Comparison of ENCODE assay signal across 1 cellular context in the genomic region with DNA sequence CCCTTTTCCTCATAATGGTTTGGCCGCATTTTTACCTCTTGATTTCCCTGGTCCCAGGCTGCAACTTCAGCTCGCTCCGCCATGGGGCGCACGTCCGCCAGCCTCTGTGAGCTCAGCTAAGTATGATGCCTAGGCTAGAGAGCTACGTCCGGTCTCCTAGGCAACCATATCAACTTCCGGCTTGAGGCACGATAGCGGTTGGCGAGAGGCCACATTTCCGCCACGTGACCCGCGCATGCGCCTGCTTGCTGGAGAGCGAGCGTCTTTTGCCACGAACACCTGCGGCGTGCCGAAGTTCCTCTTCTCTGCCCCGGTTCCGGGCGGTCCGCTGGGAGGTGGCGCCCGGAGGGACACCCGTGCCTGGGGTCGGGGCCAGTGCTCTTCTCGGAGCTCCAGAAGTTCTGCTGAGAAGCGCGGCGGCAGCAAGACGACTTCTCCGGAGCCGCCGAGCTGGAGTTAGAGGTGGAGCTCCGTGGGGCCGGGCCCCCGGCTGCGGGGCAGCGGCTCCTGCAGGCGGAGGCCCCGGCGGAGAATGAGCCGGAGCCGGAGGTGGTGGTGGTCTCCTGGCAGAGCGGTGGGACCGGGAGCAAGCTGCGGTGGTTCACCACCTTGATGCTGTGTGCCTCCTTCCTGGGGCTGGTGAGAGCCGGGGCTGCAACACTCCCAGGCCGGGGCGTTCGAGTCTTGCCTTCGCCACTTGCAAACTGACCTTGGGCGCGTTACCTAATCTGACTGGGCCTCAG.
TF ChIP-seq lines count a peak whose summit lies in the region.

No MANE protein-coding gene starts in this region.

TF ChIP-seq in HepG2, 621 proteins besides CTCF, POLR2A, EP300 and RAD21 (continued from another document and continues in another):
- TF ChIP-seq, protein P1, sequence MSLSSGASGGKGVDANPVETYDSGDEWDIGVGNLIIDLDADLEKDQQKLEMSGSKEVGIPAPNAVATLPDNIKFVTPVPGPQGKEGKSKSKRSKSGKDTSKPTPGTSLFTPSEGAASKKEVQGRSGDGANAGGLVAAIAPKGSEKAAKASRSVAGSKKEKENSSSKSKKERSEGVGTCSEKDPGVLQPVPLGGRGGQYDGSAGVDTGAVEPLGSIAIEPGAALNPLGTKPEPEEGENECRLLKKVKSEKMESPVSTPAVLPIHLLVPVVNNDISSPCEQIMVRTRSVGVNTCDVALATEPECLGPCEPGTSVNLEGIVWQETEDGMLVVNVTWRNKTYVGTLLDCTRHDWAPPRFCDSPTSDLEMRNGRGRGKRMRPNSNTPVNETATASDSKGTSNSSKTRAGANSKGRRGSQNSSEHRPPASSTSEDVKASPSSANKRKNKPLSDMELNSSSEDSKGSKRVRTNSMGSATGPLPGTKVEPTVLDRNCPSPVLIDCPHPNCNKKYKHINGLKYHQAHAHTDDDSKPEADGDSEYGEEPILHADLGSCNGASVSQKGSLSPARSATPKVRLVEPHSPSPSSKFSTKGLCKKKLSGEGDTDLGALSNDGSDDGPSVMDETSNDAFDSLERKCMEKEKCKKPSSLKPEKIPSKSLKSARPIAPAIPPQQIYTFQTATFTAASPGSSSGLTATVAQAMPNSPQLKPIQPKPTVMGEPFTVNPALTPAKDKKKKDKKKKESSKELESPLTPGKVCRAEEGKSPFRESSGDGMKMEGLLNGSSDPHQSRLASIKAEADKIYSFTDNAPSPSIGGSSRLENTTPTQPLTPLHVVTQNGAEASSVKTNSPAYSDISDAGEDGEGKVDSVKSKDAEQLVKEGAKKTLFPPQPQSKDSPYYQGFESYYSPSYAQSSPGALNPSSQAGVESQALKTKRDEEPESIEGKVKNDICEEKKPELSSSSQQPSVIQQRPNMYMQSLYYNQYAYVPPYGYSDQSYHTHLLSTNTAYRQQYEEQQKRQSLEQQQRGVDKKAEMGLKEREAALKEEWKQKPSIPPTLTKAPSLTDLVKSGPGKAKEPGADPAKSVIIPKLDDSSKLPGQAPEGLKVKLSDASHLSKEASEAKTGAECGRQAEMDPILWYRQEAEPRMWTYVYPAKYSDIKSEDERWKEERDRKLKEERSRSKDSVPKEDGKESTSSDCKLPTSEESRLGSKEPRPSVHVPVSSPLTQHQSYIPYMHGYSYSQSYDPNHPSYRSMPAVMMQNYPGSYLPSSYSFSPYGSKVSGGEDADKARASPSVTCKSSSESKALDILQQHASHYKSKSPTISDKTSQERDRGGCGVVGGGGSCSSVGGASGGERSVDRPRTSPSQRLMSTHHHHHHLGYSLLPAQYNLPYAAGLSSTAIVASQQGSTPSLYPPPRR (CRISPR knock-in tag; IDR thresholded peaks at IDR 0.05; ENCODE audit: borderline replicate concordance), result peak; percentile 36; the same call in 1 of the 2 replicates
- TF ChIP-seq ZNF792 (CRISPR knock-in tag; IDR thresholded peaks at IDR 0.05) (peak; percentile 99), ZNF510 (CRISPR knock-in tag; IDR thresholded peaks at IDR 0.05; ENCODE audit: low read depth) (peak; percentile 69; the same call in 1 of the 2 replicates), MBD4 (IDR thresholded peaks at IDR 0.05; ENCODE audit: borderline replicate concordance, low read length) (no peak), KLF6 (CRISPR knock-in tag; IDR thresholded peaks at IDR 0.05) (peak; percentile 64; the same call in 1 of the 2 replicates), ZC3H13 (CRISPR knock-in tag; IDR thresholded peaks at IDR 0.05) (peak; percentile 68; the same call in 1 of the 2 replicates), HCFC1 (IDR thresholded peaks at IDR 0.05; ENCODE audit: low read depth, low read length) (peak; percentile 62), ZNF530 (CRISPR knock-in tag; IDR thresholded peaks at IDR 0.05; ENCODE audit: low read depth) (no peak), PHF20 (CRISPR knock-in tag; IDR thresholded peaks at IDR 0.05) (peak; percentile 86), TGIF2 (CRISPR knock-in tag; IDR thresholded peaks at IDR 0.05) (peak; percentile 83), JARID2 (CRISPR knock-in tag; IDR thresholded peaks at IDR 0.05; ENCODE audit: insufficient replicate concordance) (peak; percentile 30), SMYD3 (CRISPR knock-in tag; IDR thresholded peaks at IDR 0.05) (0 out of 2 replicates have a peak, but pooled peaks have one; percentile 68), ZNF121 (CRISPR knock-in tag; IDR thresholded peaks at IDR 0.05) (no peak), KLF12 (CRISPR knock-in tag; IDR thresholded peaks at IDR 0.05; ENCODE audit: borderline replicate concordance) (no peak), ZNF382 (CRISPR knock-in tag; IDR thresholded peaks at IDR 0.05; ENCODE audit: borderline replicate concordance) (no peak), RELA (CRISPR knock-in tag; IDR thresholded peaks at IDR 0.05) (peak; percentile 52; the same call in 1 of the 2 replicates), SIX1 (CRISPR knock-in tag; IDR thresholded peaks at IDR 0.05; ENCODE audit: borderline replicate concordance) (peak; percentile 34; the same call in 1 of the 2 replicates), FOXK1 (CRISPR knock-in tag; IDR thresholded peaks at IDR 0.05; ENCODE audit: borderline replicate concordance, low read depth) (peak; percentile 80; the same call in 1 of the 2 replicates), AGO2 (optimal IDR thresholded peaks at IDR 0.05; ENCODE audit: low read depth, low read length) (peak; percentile 56), ZNF432 (CRISPR knock-in tag; IDR thresholded peaks at IDR 0.05; ENCODE audit: borderline replicate concordance) (no peak), MAF1 (CRISPR knock-in tag; IDR thresholded peaks at IDR 0.05; ENCODE audit: borderline replicate concordance) (no peak; the same call in 1 of the 2 replicates), CEBPB (IDR thresholded peaks at IDR 0.05; ENCODE audit: borderline replicate concordance, low read depth, low read length) (no peak)
- TF ChIP-seq, protein P2, sequence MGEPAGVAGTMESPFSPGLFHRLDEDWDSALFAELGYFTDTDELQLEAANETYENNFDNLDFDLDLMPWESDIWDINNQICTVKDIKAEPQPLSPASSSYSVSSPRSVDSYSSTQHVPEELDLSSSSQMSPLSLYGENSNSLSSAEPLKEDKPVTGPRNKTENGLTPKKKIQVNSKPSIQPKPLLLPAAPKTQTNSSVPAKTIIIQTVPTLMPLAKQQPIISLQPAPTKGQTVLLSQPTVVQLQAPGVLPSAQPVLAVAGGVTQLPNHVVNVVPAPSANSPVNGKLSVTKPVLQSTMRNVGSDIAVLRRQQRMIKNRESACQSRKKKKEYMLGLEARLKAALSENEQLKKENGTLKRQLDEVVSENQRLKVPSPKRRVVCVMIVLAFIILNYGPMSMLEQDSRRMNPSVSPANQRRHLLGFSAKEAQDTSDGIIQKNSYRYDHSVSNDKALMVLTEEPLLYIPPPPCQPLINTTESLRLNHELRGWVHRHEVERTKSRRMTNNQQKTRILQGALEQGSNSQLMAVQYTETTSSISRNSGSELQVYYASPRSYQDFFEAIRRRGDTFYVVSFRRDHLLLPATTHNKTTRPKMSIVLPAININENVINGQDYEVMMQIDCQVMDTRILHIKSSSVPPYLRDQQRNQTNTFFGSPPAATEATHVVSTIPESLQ (CRISPR knock-in tag; conservative IDR thresholded peaks at IDR 0.05), result no peak
- TF ChIP-seq, protein P3, sequence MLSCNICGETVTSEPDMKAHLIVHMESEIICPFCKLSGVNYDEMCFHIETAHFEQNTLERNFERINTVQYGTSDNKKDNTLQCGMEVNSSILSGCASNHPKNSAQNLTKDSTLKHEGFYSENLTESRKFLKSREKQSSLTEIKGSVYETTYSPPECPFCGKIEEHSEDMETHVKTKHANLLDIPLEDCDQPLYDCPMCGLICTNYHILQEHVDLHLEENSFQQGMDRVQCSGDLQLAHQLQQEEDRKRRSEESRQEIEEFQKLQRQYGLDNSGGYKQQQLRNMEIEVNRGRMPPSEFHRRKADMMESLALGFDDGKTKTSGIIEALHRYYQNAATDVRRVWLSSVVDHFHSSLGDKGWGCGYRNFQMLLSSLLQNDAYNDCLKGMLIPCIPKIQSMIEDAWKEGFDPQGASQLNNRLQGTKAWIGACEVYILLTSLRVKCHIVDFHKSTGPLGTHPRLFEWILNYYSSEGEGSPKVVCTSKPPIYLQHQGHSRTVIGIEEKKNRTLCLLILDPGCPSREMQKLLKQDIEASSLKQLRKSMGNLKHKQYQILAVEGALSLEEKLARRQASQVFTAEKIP (CRISPR knock-in tag; IDR thresholded peaks at IDR 0.05; ENCODE audit: borderline replicate concordance), result no peak
- TF ChIP-seq, protein P4, sequence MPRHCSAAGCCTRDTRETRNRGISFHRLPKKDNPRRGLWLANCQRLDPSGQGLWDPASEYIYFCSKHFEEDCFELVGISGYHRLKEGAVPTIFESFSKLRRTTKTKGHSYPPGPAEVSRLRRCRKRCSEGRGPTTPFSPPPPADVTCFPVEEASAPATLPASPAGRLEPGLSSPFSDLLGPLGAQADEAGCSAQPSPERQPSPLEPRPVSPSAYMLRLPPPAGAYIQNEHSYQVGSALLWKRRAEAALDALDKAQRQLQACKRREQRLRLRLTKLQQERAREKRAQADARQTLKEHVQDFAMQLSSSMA (CRISPR knock-in tag; IDR thresholded peaks at IDR 0.05), result no peak; the same call in 1 of the 2 replicates
- TF ChIP-seq, protein P5, sequence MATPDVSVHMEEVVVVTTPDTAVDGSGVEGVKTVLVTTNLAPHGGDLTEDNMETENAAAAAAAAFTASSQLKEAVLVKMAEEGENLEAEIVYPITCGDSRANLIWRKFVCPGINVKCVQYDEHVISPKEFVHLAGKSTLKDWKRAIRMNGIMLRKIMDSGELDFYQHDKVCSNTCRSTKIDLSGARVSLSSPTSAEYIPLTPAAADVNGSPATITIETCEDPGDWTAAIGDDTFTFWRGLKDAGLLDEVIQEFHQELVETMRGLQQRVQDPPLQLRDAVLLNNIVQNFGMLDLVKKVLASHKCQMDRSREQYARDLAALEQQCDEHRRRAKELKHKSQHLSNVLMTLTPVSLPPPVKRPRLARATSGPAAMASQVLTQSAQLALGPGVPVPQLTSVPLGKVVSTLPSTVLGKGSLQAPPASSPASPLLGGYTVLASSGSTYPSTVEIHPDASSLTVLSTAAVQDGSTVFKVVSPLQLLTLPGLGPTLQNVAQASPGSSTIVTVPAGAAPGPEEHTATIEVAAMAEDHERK (CRISPR knock-in tag; IDR thresholded peaks at IDR 0.05; ENCODE audit: low read depth), result no peak; the same call in 1 of the 2 replicates
- TF ChIP-seq, protein P6, sequence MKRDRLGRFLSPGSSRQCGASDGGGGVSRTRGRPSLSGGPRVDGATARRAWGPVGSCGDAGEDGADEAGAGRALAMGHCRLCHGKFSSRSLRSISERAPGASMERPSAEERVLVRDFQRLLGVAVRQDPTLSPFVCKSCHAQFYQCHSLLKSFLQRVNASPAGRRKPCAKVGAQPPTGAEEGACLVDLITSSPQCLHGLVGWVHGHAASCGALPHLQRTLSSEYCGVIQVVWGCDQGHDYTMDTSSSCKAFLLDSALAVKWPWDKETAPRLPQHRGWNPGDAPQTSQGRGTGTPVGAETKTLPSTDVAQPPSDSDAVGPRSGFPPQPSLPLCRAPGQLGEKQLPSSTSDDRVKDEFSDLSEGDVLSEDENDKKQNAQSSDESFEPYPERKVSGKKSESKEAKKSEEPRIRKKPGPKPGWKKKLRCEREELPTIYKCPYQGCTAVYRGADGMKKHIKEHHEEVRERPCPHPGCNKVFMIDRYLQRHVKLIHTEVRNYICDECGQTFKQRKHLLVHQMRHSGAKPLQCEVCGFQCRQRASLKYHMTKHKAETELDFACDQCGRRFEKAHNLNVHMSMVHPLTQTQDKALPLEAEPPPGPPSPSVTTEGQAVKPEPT (CRISPR knock-in tag; IDR thresholded peaks at IDR 0.05; ENCODE audit: low read depth), result no peak
- TF ChIP-seq, protein P7, sequence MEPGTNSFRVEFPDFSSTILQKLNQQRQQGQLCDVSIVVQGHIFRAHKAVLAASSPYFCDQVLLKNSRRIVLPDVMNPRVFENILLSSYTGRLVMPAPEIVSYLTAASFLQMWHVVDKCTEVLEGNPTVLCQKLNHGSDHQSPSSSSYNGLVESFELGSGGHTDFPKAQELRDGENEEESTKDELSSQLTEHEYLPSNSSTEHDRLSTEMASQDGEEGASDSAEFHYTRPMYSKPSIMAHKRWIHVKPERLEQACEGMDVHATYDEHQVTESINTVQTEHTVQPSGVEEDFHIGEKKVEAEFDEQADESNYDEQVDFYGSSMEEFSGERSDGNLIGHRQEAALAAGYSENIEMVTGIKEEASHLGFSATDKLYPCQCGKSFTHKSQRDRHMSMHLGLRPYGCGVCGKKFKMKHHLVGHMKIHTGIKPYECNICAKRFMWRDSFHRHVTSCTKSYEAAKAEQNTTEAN (CRISPR knock-in tag; conservative IDR thresholded peaks at IDR 0.05), result no peak
- TF ChIP-seq, protein P8, sequence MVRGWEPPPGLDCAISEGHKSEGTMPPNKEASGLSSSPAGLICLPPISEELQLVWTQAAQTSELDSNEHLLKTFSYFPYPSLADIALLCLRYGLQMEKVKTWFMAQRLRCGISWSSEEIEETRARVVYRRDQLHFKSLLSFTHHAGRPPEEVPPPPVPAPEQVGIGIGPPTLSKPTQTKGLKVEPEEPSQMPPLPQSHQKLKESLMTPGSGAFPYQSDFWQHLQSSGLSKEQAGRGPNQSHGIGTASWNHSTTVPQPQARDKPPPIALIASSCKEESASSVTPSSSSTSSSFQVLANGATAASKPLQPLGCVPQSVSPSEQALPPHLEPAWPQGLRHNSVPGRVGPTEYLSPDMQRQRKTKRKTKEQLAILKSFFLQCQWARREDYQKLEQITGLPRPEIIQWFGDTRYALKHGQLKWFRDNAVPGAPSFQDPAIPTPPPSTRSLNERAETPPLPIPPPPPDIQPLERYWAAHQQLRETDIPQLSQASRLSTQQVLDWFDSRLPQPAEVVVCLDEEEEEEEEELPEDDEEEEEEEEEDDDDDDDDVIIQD (CRISPR knock-in tag; IDR thresholded peaks at IDR 0.05; ENCODE audit: low read depth), result peak; percentile 87; the same call in 1 of the 2 replicates
- TF ChIP-seq, protein P9, sequence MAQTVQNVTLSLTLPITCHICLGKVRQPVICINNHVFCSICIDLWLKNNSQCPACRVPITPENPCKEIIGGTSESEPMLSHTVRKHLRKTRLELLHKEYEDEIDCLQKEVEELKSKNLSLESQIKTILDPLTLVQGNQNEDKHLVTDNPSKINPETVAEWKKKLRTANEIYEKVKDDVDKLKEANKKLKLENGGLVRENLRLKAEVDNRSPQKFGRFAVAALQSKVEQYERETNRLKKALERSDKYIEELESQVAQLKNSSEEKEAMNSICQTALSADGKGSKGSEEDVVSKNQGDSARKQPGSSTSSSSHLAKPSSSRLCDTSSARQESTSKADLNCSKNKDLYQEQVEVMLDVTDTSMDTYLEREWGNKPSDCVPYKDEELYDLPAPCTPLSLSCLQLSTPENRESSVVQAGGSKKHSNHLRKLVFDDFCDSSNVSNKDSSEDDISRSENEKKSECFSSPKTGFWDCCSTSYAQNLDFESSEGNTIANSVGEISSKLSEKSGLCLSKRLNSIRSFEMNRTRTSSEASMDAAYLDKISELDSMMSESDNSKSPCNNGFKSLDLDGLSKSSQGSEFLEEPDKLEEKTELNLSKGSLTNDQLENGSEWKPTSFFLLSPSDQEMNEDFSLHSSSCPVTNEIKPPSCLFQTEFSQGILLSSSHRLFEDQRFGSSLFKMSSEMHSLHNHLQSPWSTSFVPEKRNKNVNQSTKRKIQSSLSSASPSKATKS (CRISPR knock-in tag; IDR thresholded peaks at IDR 0.05), result no peak
- TF ChIP-seq, protein P10, sequence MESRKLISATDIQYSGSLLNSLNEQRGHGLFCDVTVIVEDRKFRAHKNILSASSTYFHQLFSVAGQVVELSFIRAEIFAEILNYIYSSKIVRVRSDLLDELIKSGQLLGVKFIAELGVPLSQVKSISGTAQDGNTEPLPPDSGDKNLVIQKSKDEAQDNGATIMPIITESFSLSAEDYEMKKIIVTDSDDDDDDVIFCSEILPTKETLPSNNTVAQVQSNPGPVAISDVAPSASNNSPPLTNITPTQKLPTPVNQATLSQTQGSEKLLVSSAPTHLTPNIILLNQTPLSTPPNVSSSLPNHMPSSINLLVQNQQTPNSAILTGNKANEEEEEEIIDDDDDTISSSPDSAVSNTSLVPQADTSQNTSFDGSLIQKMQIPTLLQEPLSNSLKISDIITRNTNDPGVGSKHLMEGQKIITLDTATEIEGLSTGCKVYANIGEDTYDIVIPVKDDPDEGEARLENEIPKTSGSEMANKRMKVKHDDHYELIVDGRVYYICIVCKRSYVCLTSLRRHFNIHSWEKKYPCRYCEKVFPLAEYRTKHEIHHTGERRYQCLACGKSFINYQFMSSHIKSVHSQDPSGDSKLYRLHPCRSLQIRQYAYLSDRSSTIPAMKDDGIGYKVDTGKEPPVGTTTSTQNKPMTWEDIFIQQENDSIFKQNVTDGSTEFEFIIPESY (CRISPR knock-in tag; IDR thresholded peaks at IDR 0.05), result peak; percentile 57; the same call in 1 of the 2 replicates
